In genomic region chr10:42836771-42837468, GRCh38 we compare ENCODE assay signal across 10 cellular contexts. TPM values are rescaled to one million over a fixed set of nuclear protein-coding genes. Genes with fewer than 3 reads are reported as not detected.
A peak's percentile ranks its signal among the peaks of the same experiment; 100 is the strongest.
DNase-seq lines count a peak whose midpoint lies in the region; ATAC-seq and TF ChIP-seq lines count a peak whose summit lies in the region.
"Had no signal": no experiment of that assay in that cellular context is flagged by ENCODE, and none has a peak within 500 bp of the region (broad histone marks: within the 10 kb centered on the region; RNA-seq: fewer than 3 reads in every experiment).

No MANE protein-coding gene starts in this region.

- H3K27ac Mint-ChIP-seq in activated naive CD4-positive, alpha-beta T cell treated with anti-CD3 and anti-CD28 coated beads, Interleukin-2, amount 10 ng/mL, durations not matched to agents 7 days and 5 days: no peak overlapping the region

- H3K4me1 ChIP-seq in breast epithelium (no peaks in the 10 kb centered on the region), upper lobe of left lung (peaks cover 0 to 9% (median 7%) of the 10 kb centered on the region in 4 donors)

- CTCF ChIA-PET in activated naive CD4-positive, alpha-beta T cell treated with anti-CD3 and anti-CD28 coated beads, Interleukin-2, amount 10 ng/mL, durations not matched to agents 7 days and 5 days (lab: Charles Lee): no interaction called here

- ATAC-seq in upper lobe of left lung (ENCODE audit: low FRiP score in 2 of 2): no peak
- no peak for ATAC-seq in GM21526 (IDR thresholded peaks at IDR 0.05; ENCODE audit: low FRiP score, unreplicated experiment)

- H3K27me3 Mint-ChIP-seq in activated naive CD4-positive, alpha-beta T cell treated with anti-CD3 and anti-CD28 coated beads, Interleukin-2, amount 10 ng/mL, durations not matched to agents 7 days and 5 days: peaks cover 51% of the 10 kb centered on the region

- no peak for TF ChIP-seq EP300 in upper lobe of left lung (IDR thresholded peaks at IDR 0.05)

- no peak for DNase-seq in activated naive CD4-positive, alpha-beta T cell treated with anti-CD3 and anti-CD28 coated beads, Interleukin-2, amount 10 ng/mL, durations not matched to agents 7 days and 5 days
- no peak for DNase-seq in activated naive CD4-positive, alpha-beta T cell (lab: John Stamatoyannopoulos, UW)
- DNase-seq in breast epithelium (ENCODE audit: low spot score in 2 of 2) (no peak), inferior parietal cortex (ENCODE audit: extremely low spot score) (peak; percentile 12), upper lobe of left lung (peak in 1 of 2 donors; percentile 85), NCI-H1436 (lab: John Stamatoyannopoulos, UW) (no peak), AML-193 (lab: John Stamatoyannopoulos, UW) (no peak)
- DNase-seq: GOT3, NCI-H524 treated with DMSO at 0.1 percent for 48 hours had no signal

- peak overlapping the region; percentile 3 to 66 (median 45) for H3K4me3 ChIP-seq in breast epithelium
- H3K4me3 ChIP-seq in upper lobe of left lung: peak overlapping the region in 3 of 4 donors; percentile 27 to 41 (median 30)

- 4 to 14% methylated on average over 23 to 49 of the region's 60 CpGs for WGBS in upper lobe of left lung, 2 donors

- TF ChIP-seq POLR2A in breast epithelium (IDR thresholded peaks at IDR 0.05): no peak
- no peak for TF ChIP-seq POLR2A in upper lobe of left lung (IDR thresholded peaks at IDR 0.05)

- TF ChIP-seq CTCF in breast epithelium (IDR thresholded peaks at IDR 0.05): no peak
- TF ChIP-seq CTCF in upper lobe of left lung (IDR thresholded peaks at IDR 0.05): no peak

- H3K4me1 Mint-ChIP-seq in activated naive CD4-positive, alpha-beta T cell treated with anti-CD3 and anti-CD28 coated beads, Interleukin-2, amount 10 ng/mL, durations not matched to agents 7 days and 5 days: peaks cover 2% of the 10 kb centered on the region

- intact Hi-C loops in breast epithelium (cut with DNase I; ENCODE audit: low total_unique reads): no loop called here

- peak overlapping the region; percentile 31 for H3K4me3 Mint-ChIP-seq in activated naive CD4-positive, alpha-beta T cell treated with anti-CD3 and anti-CD28 coated beads, Interleukin-2, amount 10 ng/mL, durations not matched to agents 7 days and 5 days

- H3K27ac ChIP-seq in breast epithelium (no peak overlapping the region), upper lobe of left lung (no peak overlapping the region)

- peaks cover 2% of the 10 kb centered on the region for H3K36me3 Mint-ChIP-seq in activated naive CD4-positive, alpha-beta T cell treated with anti-CD3 and anti-CD28 coated beads, Interleukin-2, amount 10 ng/mL, durations not matched to agents 7 days and 5 days

- H3K9me3 ChIP-seq in breast epithelium (no peaks in the 10 kb centered on the region), upper lobe of left lung (no peaks in the 10 kb centered on the region)

- H3K27me3 ChIP-seq in breast epithelium (no peaks in the 10 kb centered on the region), upper lobe of left lung (peaks cover 0 to 7% (median 0%) of the 10 kb centered on the region in 4 donors)

- H3K36me3 ChIP-seq in breast epithelium (no peaks in the 10 kb centered on the region), upper lobe of left lung (peaks cover 0 to 6% (median 4%) of the 10 kb centered on the region in 4 donors)

- no peaks in the 10 kb centered on the region for H3K9me3 Mint-ChIP-seq in activated naive CD4-positive, alpha-beta T cell treated with anti-CD3 and anti-CD28 coated beads, Interleukin-2, amount 10 ng/mL, durations not matched to agents 7 days and 5 days

RNA-seq across cellular contexts. Expression of gene BMS1, which starts 54.3 kb away (rescaled TPM):
- 10 to 100 TPM; 12.6 to 18.4 (median 17.3) TPM for total RNA-seq in breast epithelium
- 10 to 100 TPM in 5 of 6 donors, 1 to 10 TPM in 1; 8.1 to 19.3 (median 14.3) TPM for total RNA-seq in upper lobe of left lung
